15 cellular contexts compared by ENCODE assay signal in genomic region chr20:415820-416322, GRCh38. TPM values are rescaled to one million over a fixed set of nuclear protein-coding genes. Genes with fewer than 3 reads are reported as not detected.
DNase-seq lines count a peak whose midpoint lies in the region; ATAC-seq, FAIRE-seq and TF ChIP-seq lines count a peak whose summit lies in the region.
"Had no signal": no experiment of that assay in that cellular context is flagged by ENCODE, and none has a peak within 500 bp of the region (broad histone marks: within the 10 kb centered on the region; RNA-seq: fewer than 3 reads in every experiment).

No MANE protein-coding gene starts in this region.

- TF ChIP-seq POLR2A in IMR-90 (IDR thresholded peaks at IDR 0.05; ENCODE audit: low read depth, low read length), result no peak

- H2AFZ ChIP-seq in IMR-90 (replicated peaks; ENCODE audit: low read length, poor library complexity), result no peak overlapping the region

- H3K4me1 ChIP-seq in IMR-90 (ENCODE audit: control insufficient read depth, insufficient read depth, low read length) (peaks cover 3% of the 10 kb centered on the region; the same call in 1 of the 2 replicates), pancreas (no peaks in the 10 kb centered on the region)
- H3K4me1 ChIP-seq: HAP-1, SJSA1 had no signal

- no peak overlapping the region for H4K8ac ChIP-seq in IMR-90 (ENCODE audit: low read depth in 2 of 2, low read length in 2 of 2)

- no peak overlapping the region for H3K4me3 ChIP-seq in IMR-90 (ENCODE audit: insufficient read depth, low read depth, low read length)
- H3K4me3 ChIP-seq in pancreas, result no peak overlapping the region
- H3K4me3 ChIP-seq: HAP-1, SJSA1, tibial nerve had no signal

- BruUV-seq in IMR-90 (replicated peaks; lab: Mats Ljungman, UMichigan), result no TSS peak

- POLR2A ChIA-PET in CD4-positive, alpha-beta T cell (lab: Charles Lee), result interaction anchor here (1.1 kb wide), 1 partner anchor 8 kb away, joined by 3 read pairs; no protein-coding TSS in a partner anchor
- POLR2A ChIA-PET in IMR-90 (lab: Charles Lee; ENCODE audit: unreplicated experiment), result no interaction called here

- no peak overlapping the region for H2AK9ac ChIP-seq in IMR-90 (replicated peaks; ENCODE audit: low read depth, low read length, poor library complexity)

- no peak overlapping the region for H4K5ac ChIP-seq in IMR-90 (ENCODE audit: low read depth, low read length)

- no peak for ATAC-seq in CD4-positive, alpha-beta T cell (ENCODE audit: poor library complexity)
- ATAC-seq in IMR-90 (ENCODE audit: low read depth) (no peak), pancreas (peak; percentile 33 to 49 (median 42))

- FAIRE-seq in pancreas (lab: Jason Lieb, UNC), result no peak

- peaks cover 45% of the 10 kb centered on the region for H3K4me1 Mint-ChIP-seq in CD4-positive, alpha-beta T cell (ENCODE audit: low read depth)
- peaks cover 24% of the 10 kb centered on the region for H3K4me1 Mint-ChIP-seq in activated T-helper 2 cell treated with anti-CD3 and anti-CD28 coated beads, Interferon-gamma antibody, Interleukin-2, Interleukin-4, amounts not matched to agents 10 μg/mL and 5 μg/mL and 100 μg/mL, durations not matched to agents 14 hours and 24 hours and 36 hours (ENCODE audit: low read depth)
- peaks cover 4% of the 10 kb centered on the region for H3K4me1 Mint-ChIP-seq in type B pancreatic cell (ENCODE audit: unreplicated experiment)

- no peaks in the 10 kb centered on the region for H3K9me3 ChIP-seq in CD4-positive, alpha-beta T cell (ENCODE audit: control insufficient read depth, low read length)
- H3K9me3 ChIP-seq in IMR-90 (ENCODE audit: control insufficient read depth, insufficient read depth, low read length) (no peaks in the 10 kb centered on the region), pancreas (no peaks in the 10 kb centered on the region)
- H3K9me3 ChIP-seq: HAP-1, SJSA1, tibial nerve had no signal

- no peak overlapping the region for H3K4ac ChIP-seq in IMR-90 (ENCODE audit: low read depth, low read length)

- H3K36me3 ChIP-seq in IMR-90 (ENCODE audit: control insufficient read depth, insufficient read depth, low read length) (peaks cover 32% of the 10 kb centered on the region), pancreas (peaks cover 0 to 7% (median 0%) of the 10 kb centered on the region in 3 donors)

- H2AK5ac ChIP-seq in IMR-90 (ENCODE audit: low read depth, low read length), result no peak overlapping the region

- H4K20me1 ChIP-seq in IMR-90 (ENCODE audit: insufficient read depth, low read length), result peaks cover 15% of the 10 kb centered on the region

- no peaks in the 10 kb centered on the region for H3K27me3 Mint-ChIP-seq in CD4-positive, alpha-beta T cell
- H3K27me3 Mint-ChIP-seq in activated T-helper 2 cell treated with anti-CD3 and anti-CD28 coated beads, Interferon-gamma antibody, Interleukin-2, Interleukin-4, amounts not matched to agents 10 μg/mL and 5 μg/mL and 100 μg/mL, durations not matched to agents 14 hours and 24 hours and 36 hours (ENCODE audit: low read depth), result no peaks in the 10 kb centered on the region
- no peaks in the 10 kb centered on the region for H3K27me3 Mint-ChIP-seq in type B pancreatic cell

- H3K9ac ChIP-seq in IMR-90 (ENCODE audit: low read depth, low read length), result no peak overlapping the region

- H3K9me1 ChIP-seq in IMR-90 (ENCODE audit: insufficient read depth, low read length), result peaks cover 3% of the 10 kb centered on the region; the same call in 1 of the 2 replicates

- no peak overlapping the region; the same call in 1 of the 2 replicates for H3K4me2 ChIP-seq in IMR-90 (ENCODE audit: low read depth, low read length)

- no peaks in the 10 kb centered on the region for H3K27me3 ChIP-seq in CD4-positive, alpha-beta T cell (ENCODE audit: control insufficient read depth, insufficient read depth, low read length)
- H3K27me3 ChIP-seq in IMR-90 (ENCODE audit: control insufficient read depth, insufficient read depth, low read length), result no peaks in the 10 kb centered on the region
- H3K27me3 ChIP-seq in pancreas, result no peaks in the 10 kb centered on the region
- H3K27me3 ChIP-seq: SJSA1, tibial nerve had no signal

- H3K79me1 ChIP-seq in IMR-90 (ENCODE audit: low read depth in 1 of 2, low read length in 2 of 2), result peaks cover 12 to 45% of the 10 kb centered on the region in 2 experiments

- H3K36me3 Mint-ChIP-seq in CD4-positive, alpha-beta T cell (ENCODE audit: low read depth), result peaks cover 71% of the 10 kb centered on the region
- peaks cover 72% of the 10 kb centered on the region for H3K36me3 Mint-ChIP-seq in activated T-helper 2 cell treated with anti-CD3 and anti-CD28 coated beads, Interferon-gamma antibody, Interleukin-2, Interleukin-4, amounts not matched to agents 10 μg/mL and 5 μg/mL and 100 μg/mL, durations not matched to agents 14 hours and 24 hours and 36 hours (ENCODE audit: low read depth)
- H3K36me3 Mint-ChIP-seq in type B pancreatic cell, result peaks cover 34% of the 10 kb centered on the region

- H3K4me3 Mint-ChIP-seq in CD4-positive, alpha-beta T cell, result no peak overlapping the region
- H3K4me3 Mint-ChIP-seq in activated T-helper 2 cell treated with anti-CD3 and anti-CD28 coated beads, Interferon-gamma antibody, Interleukin-2, Interleukin-4, amounts not matched to agents 10 μg/mL and 5 μg/mL and 100 μg/mL, durations not matched to agents 14 hours and 24 hours and 36 hours (ENCODE audit: low read depth), result no peak overlapping the region
- H3K4me3 Mint-ChIP-seq in type B pancreatic cell, result no peak overlapping the region

- no peak overlapping the region for H2BK20ac ChIP-seq in IMR-90 (ENCODE audit: low read depth, low read length)

- H3K14ac ChIP-seq in IMR-90 (replicated peaks; ENCODE audit: low read depth, low read length), result no peak overlapping the region

- peak overlapping the region; percentile 2 for H3K27ac Mint-ChIP-seq in CD4-positive, alpha-beta T cell
- H3K27ac Mint-ChIP-seq in activated T-helper 2 cell treated with anti-CD3 and anti-CD28 coated beads, Interferon-gamma antibody, Interleukin-2, Interleukin-4, amounts not matched to agents 10 μg/mL and 5 μg/mL and 100 μg/mL, durations not matched to agents 14 hours and 24 hours and 36 hours, result peak overlapping the region; percentile 58
- H3K27ac Mint-ChIP-seq in type B pancreatic cell, result no peak overlapping the region

- H3K56ac ChIP-seq in IMR-90 (ENCODE audit: extremely low read depth, insufficient read depth, low read length), result no peak overlapping the region

- CTCF ChIA-PET in CD4-positive, alpha-beta T cell (lab: Charles Lee), result no interaction called here
- CTCF ChIA-PET in IMR-90 (lab: Yijun Ruan, JAX), result no interaction called here

- H3K9me3 Mint-ChIP-seq in CD4-positive, alpha-beta T cell, result no peaks in the 10 kb centered on the region
- H3K9me3 Mint-ChIP-seq in activated T-helper 2 cell treated with anti-CD3 and anti-CD28 coated beads, Interferon-gamma antibody, Interleukin-2, Interleukin-4, amounts not matched to agents 10 μg/mL and 5 μg/mL and 100 μg/mL, durations not matched to agents 14 hours and 24 hours and 36 hours, result peaks cover 5% of the 10 kb centered on the region
- H3K9me3 Mint-ChIP-seq in type B pancreatic cell, result peaks cover 3% of the 10 kb centered on the region

- no peak for DNase-seq in CD4-positive, alpha-beta T cell
- DNase-seq in IMR-90, result no peak
- DNase-seq in activated T-helper 2 cell treated with anti-CD3 and anti-CD28 coated beads, Interferon-gamma antibody, Interleukin-2, Interleukin-4, amounts not matched to agents 10 μg/mL and 5 μg/mL and 100 μg/mL, durations not matched to agents 14 hours and 24 hours and 36 hours (ENCODE audit: low spot score), result no peak
- DNase-seq in pancreas, result peak in 1 of 6 donors; percentile 53
- DNase-seq in stimulated activated CD4-positive, alpha-beta T cell treated with anti-CD3 and anti-CD28 coated beads, Interleukin-2, amount 100 ng/mL, for 48 hours, result no peak
- DNase-seq in NCI-H446 (lab: John Stamatoyannopoulos, UW), result no peak
- no peak for DNase-seq in NCI-H69 (lab: John Stamatoyannopoulos, UW)
- DNase-seq in type B pancreatic cell (ENCODE audit: extremely low spot score, unreplicated experiment), result no peak
- DNase-seq: DMS53, Kasumi-1, NCI-H2081 treated with DMSO at 0.1 percent for 48 hours, NCI-H82 had no signal

- H3K18ac ChIP-seq in IMR-90 (ENCODE audit: low read depth, low read length), result no peak overlapping the region

- no peak overlapping the region for H2BK15ac ChIP-seq in IMR-90 (ENCODE audit: low read depth, low read length)

- H2BK120ac ChIP-seq in IMR-90 (ENCODE audit: low read depth, low read length), result no peak overlapping the region

- H2BK5ac ChIP-seq in IMR-90 (ENCODE audit: low read depth, low read length, poor library complexity, severe bottlenecking), result peak overlapping the region; percentile 11

- H3K23ac ChIP-seq in IMR-90 (ENCODE audit: low read depth, low read length), result peak overlapping the region; percentile 52; the same call in 1 of the 2 replicates

- intact Hi-C loops in CD4-positive, alpha-beta T cell (cut with DNase I, micrococcal nuclease), result no loop called here
- intact Hi-C loops in IMR-90 (cut with micrococcal nuclease) (no loop called here), pancreas (cut with DNase I) (no loop called here)
- intact Hi-C loops in activated T-helper 2 cell treated with anti-CD3 and anti-CD28 coated beads, Interferon-gamma antibody, Interleukin-2, Interleukin-4, amounts not matched to agents 10 μg/mL and 5 μg/mL and 100 μg/mL, durations not matched to agents 14 hours and 24 hours and 36 hours (cut with micrococcal nuclease), result no loop called here

- in situ Hi-C loops in IMR-90 (cut with MboI; ENCODE audit: low sequenced_read_pairs), result no loop called here

- WGBS in IMR-90 (ENCODE audit: extremely low coverage in 2 of 2, insufficient read length in 1 of 2), 2 experiments, result no CpG with 5 or more reads among the region's 13 CpGs
- WGBS in pancreas, 2 donors, result 71 to 72% methylated on average over 13 of the region's 13 CpGs

- TF ChIP-seq RAD21 in IMR-90 (IDR thresholded peaks at IDR 0.05; ENCODE audit: low read length), result no peak

- H4K91ac ChIP-seq in IMR-90 (ENCODE audit: insufficient read depth, low read depth, low read length), result no peak overlapping the region

- dilution Hi-C loops in IMR-90 (cut with HindIII; ENCODE audit: low sequenced_read_pairs, unreplicated experiment), result no loop called here

- TF ChIP-seq CTCF in CD4-positive, alpha-beta T cell (IDR thresholded peaks at IDR 0.05), result no peak
- TF ChIP-seq CTCF in IMR-90 (conservative IDR thresholded peaks at IDR 0.05; ENCODE audit: low read depth, low read length), result no peak
- TF ChIP-seq CTCF in pancreas (IDR thresholded peaks at IDR 0.05), result no peak
- TF ChIP-seq CTCF in type B pancreatic cell (conservative IDR thresholded peaks at IDR 0.05), result no peak

- H3K27ac ChIP-seq in CD4-positive, alpha-beta T cell (ENCODE audit: low read depth, low read length), result no peak overlapping the region
- H3K27ac ChIP-seq in IMR-90 (ENCODE audit: insufficient read depth, low read length) (no peak overlapping the region), pancreas (peak overlapping the region in 1 of 4 donors; percentile 59)
- H3K27ac ChIP-seq: SJSA1, tibial nerve had no signal

RNA-seq across cellular contexts. Expression of gene RBCK1, which starts 7.8 kb away (rescaled TPM):
- total RNA-seq in CD4-positive, alpha-beta T cell, result 10 to 100 TPM; 53.3 to 57.3 TPM
- total RNA-seq in IMR-90 (2012; rRNA removed) (29.2 and 29.9 TPM in 2 replicates), pancreas (10 to 100 TPM; 34.9 to 62.0 (median 41.1) TPM), type B pancreatic cell (ENCODE audit: low replicate concordance) (81.3 and 84.9 TPM in 2 replicates)
- polyA plus RNA-seq in IMR-90 (2012; rRNA removed) (84.2 and 89.4 TPM in 2 replicates), pancreas (100 to 1,000 TPM; 130 to 148 TPM)
- 51.3 and 95.8 TPM in 2 replicates for polyA plus RNA-seq in IMR-90 (2012; cell fraction: cytosol; rRNA removed)
- 154 and 323 TPM in 2 replicates for polyA plus RNA-seq in IMR-90 (2012; cell fraction: nucleus; rRNA removed; ENCODE audit: low replicate concordance)
- total RNA-seq in activated T-helper 2 cell treated with anti-CD3 and anti-CD28 coated beads, Interferon-gamma antibody, Interleukin-2, Interleukin-4, amounts not matched to agents 10 μg/mL and 5 μg/mL and 100 μg/mL, durations not matched to agents 14 hours and 24 hours and 36 hours, result 112 and 118 TPM in 2 replicates

RNA-seq across cellular contexts. Expression of gene TRIB3, which starts 35.3 kb away (rescaled TPM):
- total RNA-seq in CD4-positive, alpha-beta T cell, result 1 to 10 TPM; 1.3 to 1.5 TPM
- 15.0 and 18.5 TPM in 2 replicates for total RNA-seq in IMR-90 (2012; rRNA removed)
- 23.2 and 23.4 TPM in 2 replicates for polyA plus RNA-seq in IMR-90 (2012; rRNA removed)
- polyA plus RNA-seq in IMR-90 (2012; cell fraction: cytosol; rRNA removed), result 15.9 and 35.9 TPM in 2 replicates
- polyA plus RNA-seq in IMR-90 (2012; cell fraction: nucleus; rRNA removed; ENCODE audit: low replicate concordance), result 13.3 and 22.2 TPM in 2 replicates
- total RNA-seq in activated T-helper 2 cell treated with anti-CD3 and anti-CD28 coated beads, Interferon-gamma antibody, Interleukin-2, Interleukin-4, amounts not matched to agents 10 μg/mL and 5 μg/mL and 100 μg/mL, durations not matched to agents 14 hours and 24 hours and 36 hours, result 31.6 and 32.2 TPM in 2 replicates
- total RNA-seq in pancreas, result 10 to 100 TPM in 1 of 6 donors, 1 to 10 TPM in 5; 4.4 to 97.7 (median 6.6) TPM
- polyA plus RNA-seq in pancreas, result 10 to 100 TPM in 1 of 2 donors, 1 to 10 TPM in 1; 6.5 to 12.8 TPM
- total RNA-seq in type B pancreatic cell (ENCODE audit: low replicate concordance), result 8.3 and 17.0 TPM in 2 replicates

RNA-seq across cellular contexts. Expression of gene TBC1D20, which starts 46.5 kb away (rescaled TPM):
- total RNA-seq in CD4-positive, alpha-beta T cell, result 10 to 100 TPM; 15.7 to 16.1 TPM
- total RNA-seq in IMR-90 (2012; rRNA removed) (36.7 and 42.8 TPM in 2 replicates), pancreas (10 to 100 TPM; 11.1 to 21.4 (median 12.9) TPM), type B pancreatic cell (ENCODE audit: low replicate concordance) (31.8 and 33.2 TPM in 2 replicates)
- polyA plus RNA-seq in IMR-90 (2012; rRNA removed) (38.2 and 39.1 TPM in 2 replicates), pancreas (10 to 100 TPM; 11.5 to 17.3 TPM)
- polyA plus RNA-seq in IMR-90 (2012; cell fraction: cytosol; rRNA removed), result 30.1 and 37.7 TPM in 2 replicates
- polyA plus RNA-seq in IMR-90 (2012; cell fraction: nucleus; rRNA removed; ENCODE audit: low replicate concordance), result 39.4 and 49.4 TPM in 2 replicates
- total RNA-seq in activated T-helper 2 cell treated with anti-CD3 and anti-CD28 coated beads, Interferon-gamma antibody, Interleukin-2, Interleukin-4, amounts not matched to agents 10 μg/mL and 5 μg/mL and 100 μg/mL, durations not matched to agents 14 hours and 24 hours and 36 hours, result 30.1 and 31.5 TPM in 2 replicates

Comparison
In these comparisons a context has a peak if more than half of its experiments do, and no peak if none do; other contexts are left out.
1. ATAC-seq: peak in pancreas (4 of 4); none in CD4-positive, alpha-beta T cell (single experiment) and IMR-90 (single experiment).